ENCODE assay signal across 15 cellular contexts in genomic region chr16:3999890-4000325, GRCh38.
A peak's percentile ranks its signal among the peaks of the same experiment; 100 is the strongest.
DNase-seq lines count a peak whose midpoint lies in the region; ATAC-seq, FAIRE-seq and TF ChIP-seq lines count a peak whose summit lies in the region.
"Had no signal": no experiment of that assay in that cellular context is flagged by ENCODE, and none has a peak within 500 bp of the region (broad histone marks: within the 10 kb centered on the region; RNA-seq: fewer than 3 reads in every experiment).

No MANE protein-coding gene starts in this region.

- H3K36me3 Mint-ChIP-seq in activated naive CD4-positive, alpha-beta T cell treated with anti-CD3 and anti-CD28 coated beads, Interleukin-2, amount 50 U/mL, for 72 hours = no peaks in the 10 kb centered on the region
- no peaks in the 10 kb centered on the region for H3K36me3 Mint-ChIP-seq in activated T-helper 2 cell treated with anti-CD3 and anti-CD28 coated beads, Interferon-gamma antibody, Interleukin-2, Interleukin-4, amounts not matched to agents 10 μg/mL and 5 μg/mL and 100 μg/mL, durations not matched to agents 14 hours and 24 hours and 36 hours (ENCODE audit: low read depth)

- intact Hi-C loops in activated T-helper 2 cell treated with anti-CD3 and anti-CD28 coated beads, Interferon-gamma antibody, Interleukin-2, Interleukin-4, amounts not matched to agents 10 μg/mL and 5 μg/mL and 100 μg/mL, durations not matched to agents 14 hours and 24 hours and 36 hours (cut with micrococcal nuclease) = no loop called here
- intact Hi-C loops in uterus (cut with DNase I; ENCODE audit: low total_unique reads) = no loop called here

- no peaks in the 10 kb centered on the region for H3K27me3 Mint-ChIP-seq in activated T-helper 2 cell treated with anti-CD3 and anti-CD28 coated beads, Interferon-gamma antibody, Interleukin-2, Interleukin-4, amounts not matched to agents 10 μg/mL and 5 μg/mL and 100 μg/mL, durations not matched to agents 14 hours and 24 hours and 36 hours (ENCODE audit: low read depth)
- H3K27me3 Mint-ChIP-seq: B cell; naive thymus-derived CD8-positive, alpha-beta T cell; stimulated activated naive CD8-positive, alpha-beta T cell treated with anti-CD3 and anti-CD28 coated beads, Interleukin-15, Interleukin-2, amounts not matched to agents 100 ng/mL and 50 ng/mL, for 24 hours had no signal

- no peaks in the 10 kb centered on the region for H3K27me3 ChIP-seq in uterus

- H3K9me3 ChIP-seq in uterus = no peaks in the 10 kb centered on the region

- H3K4me3 ChIP-seq in uterus = no peak overlapping the region

- no peak for FAIRE-seq in urothelium cell line (lab: Jason Lieb, UNC)
- FAIRE-seq: endothelial cell of umbilical vein had no signal

- peak overlapping the region; percentile 20 for H3K4me3 Mint-ChIP-seq in activated T-helper 2 cell treated with anti-CD3 and anti-CD28 coated beads, Interferon-gamma antibody, Interleukin-2, Interleukin-4, amounts not matched to agents 10 μg/mL and 5 μg/mL and 100 μg/mL, durations not matched to agents 14 hours and 24 hours and 36 hours (ENCODE audit: low read depth)
- H3K4me3 Mint-ChIP-seq: B cell; stimulated activated naive CD8-positive, alpha-beta T cell treated with anti-CD3 and anti-CD28 coated beads, Interleukin-15, Interleukin-2, amounts not matched to agents 100 ng/mL and 50 ng/mL, for 24 hours had no signal

- peaks cover 15% of the 10 kb centered on the region for H3K4me1 Mint-ChIP-seq in activated T-helper 2 cell treated with anti-CD3 and anti-CD28 coated beads, Interferon-gamma antibody, Interleukin-2, Interleukin-4, amounts not matched to agents 10 μg/mL and 5 μg/mL and 100 μg/mL, durations not matched to agents 14 hours and 24 hours and 36 hours (ENCODE audit: low read depth)
- H3K4me1 Mint-ChIP-seq: B cell had no signal

- peaks cover 0 to 6% of the 10 kb centered on the region in 2 donors for H3K4me1 ChIP-seq in uterus

- H3K27ac Mint-ChIP-seq in activated naive CD4-positive, alpha-beta T cell treated with anti-CD3 and anti-CD28 coated beads, Interleukin-2, amount 50 U/mL, for 72 hours = peak overlapping the region in 1 of 2 donors; percentile 39
- H3K27ac Mint-ChIP-seq in activated T-helper 2 cell treated with anti-CD3 and anti-CD28 coated beads, Interferon-gamma antibody, Interleukin-2, Interleukin-4, amounts not matched to agents 10 μg/mL and 5 μg/mL and 100 μg/mL, durations not matched to agents 14 hours and 24 hours and 36 hours = no peak overlapping the region
- H3K27ac Mint-ChIP-seq: B cell; naive thymus-derived CD8-positive, alpha-beta T cell; stimulated activated naive CD8-positive, alpha-beta T cell treated with anti-CD3 and anti-CD28 coated beads, Interleukin-15, Interleukin-2, amounts not matched to agents 100 ng/mL and 50 ng/mL, for 24 hours had no signal

- H3K27ac ChIP-seq in uterus = peak overlapping the region; percentile 76 to 80
- H3K27ac ChIP-seq: RWPE1 had no signal

- no peak for TF ChIP-seq CTCF in uterus (IDR thresholded peaks at IDR 0.05)

- no peak for DNase-seq in activated naive CD4-positive, alpha-beta T cell treated with anti-CD3 and anti-CD28 coated beads, Interleukin-2, amount 50 U/mL, for 72 hours (ENCODE audit: low spot score in 2 of 2)
- no peak for DNase-seq in activated naive CD4-positive, alpha-beta T cell treated with anti-CD3 and anti-CD28 coated beads, Interleukin-2, amount 50 U/mL, for 16 hours
- no peak for DNase-seq in activated T-helper 2 cell treated with anti-CD3 and anti-CD28 coated beads, Interferon-gamma antibody, Interleukin-2, Interleukin-4, amounts not matched to agents 10 μg/mL and 5 μg/mL and 100 μg/mL, durations not matched to agents 14 hours and 24 hours and 36 hours (ENCODE audit: low spot score)
- peak; percentile 16 for DNase-seq in iris pigment epithelial cell (ENCODE audit: low read depth)
- DNase-seq in uterus = no peak
- no peak for DNase-seq in NOMO-1 (lab: John Stamatoyannopoulos, UW; ENCODE audit: unreplicated experiment in 2 of 2)
- DNase-seq in urothelium cell line (ENCODE audit: low spot score) = no peak
- DNase-seq: Karpas-422; stimulated activated CD4-positive, alpha-beta T cell treated with anti-CD3 and anti-CD28 coated beads, Interleukin-1b, Interleukin-23, amount 100 ng/mL, for 48 hours had no signal

- no peaks in the 10 kb centered on the region for H3K36me3 ChIP-seq in uterus

- peak; percentile 63 to 71 for ATAC-seq in activated naive CD4-positive, alpha-beta T cell treated with anti-CD3 and anti-CD28 coated beads, Interleukin-2, amount 50 U/mL, for 72 hours
- ATAC-seq in GM18519 (IDR thresholded peaks at IDR 0.05; ENCODE audit: low FRiP score, unreplicated experiment) = no peak

- no peaks in the 10 kb centered on the region for H3K9me3 Mint-ChIP-seq in activated naive CD4-positive, alpha-beta T cell treated with anti-CD3 and anti-CD28 coated beads, Interleukin-2, amount 50 U/mL, for 72 hours
- H3K9me3 Mint-ChIP-seq in activated T-helper 2 cell treated with anti-CD3 and anti-CD28 coated beads, Interferon-gamma antibody, Interleukin-2, Interleukin-4, amounts not matched to agents 10 μg/mL and 5 μg/mL and 100 μg/mL, durations not matched to agents 14 hours and 24 hours and 36 hours = no peaks in the 10 kb centered on the region
- H3K9me3 Mint-ChIP-seq: naive thymus-derived CD8-positive, alpha-beta T cell; stimulated activated naive CD8-positive, alpha-beta T cell treated with anti-CD3 and anti-CD28 coated beads, Interleukin-15, Interleukin-2, amounts not matched to agents 100 ng/mL and 50 ng/mL, for 24 hours had no signal

- no peak for TF ChIP-seq POLR2A in uterus (IDR thresholded peaks at IDR 0.05)
